28 cellular contexts compared by ENCODE assay signal in the genomic region with DNA sequence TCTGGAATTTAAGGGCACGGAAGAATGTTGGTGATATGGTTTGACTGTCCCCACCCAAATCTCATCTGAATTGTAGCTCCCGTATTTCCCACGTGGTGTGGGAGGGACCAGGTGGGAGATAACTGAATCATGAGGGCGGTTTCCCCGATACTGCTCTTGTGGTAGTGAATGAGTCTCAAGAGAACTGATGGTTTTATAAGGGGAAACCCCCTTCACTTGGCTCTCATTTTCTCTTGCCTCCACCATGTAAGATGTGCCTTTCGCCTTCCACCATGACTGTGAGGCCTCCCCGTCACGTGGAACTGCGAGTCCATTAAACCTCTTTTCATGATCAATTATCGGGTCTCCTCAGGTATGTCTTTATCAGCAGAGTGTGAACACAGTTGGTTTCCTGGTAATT.
"Had no signal": no experiment of that assay in that cellular context is flagged by ENCODE, and none has a peak within 500 bp of the region (broad histone marks: within the 10 kb centered on the region; RNA-seq: fewer than 3 reads in every experiment).

No MANE protein-coding gene starts in this region.

- H3K27ac Mint-ChIP-seq: activated CD4-positive, alpha-beta T cell treated with anti-CD3 and anti-CD28 coated beads, Interleukin-2, amount 10 ng/mL, durations not matched to agents 24 days and 14 days; activated CD8-positive, alpha-beta memory T cell treated with anti-CD3 and anti-CD28 coated beads, Interleukin-2, amount 10 ng/mL, durations not matched to agents 7 days and 5 days; activated naive CD4-positive, alpha-beta T cell treated with anti-CD3 and anti-CD28 coated beads, Interleukin-2, amount 50 U/mL, for 72 hours; activated naive CD8-positive, alpha-beta T cell treated with anti-CD3 and anti-CD28 coated beads, Interleukin-2, amount 50 U/mL, for 24 hours; activated T-cell treated with anti-CD3 and anti-CD28 coated beads, Interleukin-2, amount 50 U/mL, for 24 hours; activated T-helper 1 cell treated with anti-CD3 and anti-CD28 coated beads, Interleukin-12 subunit alpha, Interleukin-12 subunit beta, Interleukin-2, Interleukin-4 antibody, amounts not matched to agents 30 ng/mL and 10 ng/mL and 1 ng/mL, durations not matched to agents 14 hours and 24 hours and 36 hours; brain; T-helper 17 cell; WTC11 had no signal

- H3K4me3 Mint-ChIP-seq: activated CD4-positive, alpha-beta T cell treated with anti-CD3 and anti-CD28 coated beads, Interleukin-2, amount 10 ng/mL, durations not matched to agents 24 days and 14 days; activated CD8-positive, alpha-beta memory T cell treated with anti-CD3 and anti-CD28 coated beads, Interleukin-2, amount 10 ng/mL, durations not matched to agents 7 days and 5 days; activated naive CD8-positive, alpha-beta T cell treated with anti-CD3 and anti-CD28 coated beads, Interleukin-2, amount 50 U/mL, for 24 hours; activated T-cell treated with anti-CD3 and anti-CD28 coated beads, Interleukin-2, amount 50 U/mL, for 24 hours; activated T-helper 1 cell treated with anti-CD3 and anti-CD28 coated beads, Interleukin-12 subunit alpha, Interleukin-12 subunit beta, Interleukin-2, Interleukin-4 antibody, amounts not matched to agents 30 ng/mL and 10 ng/mL and 1 ng/mL, durations not matched to agents 14 hours and 24 hours and 36 hours; brain; central memory CD8-positive, alpha-beta T cell; T-helper 17 cell; WTC11 had no signal

- H3K9me3 Mint-ChIP-seq: activated CD4-positive, alpha-beta T cell treated with anti-CD3 and anti-CD28 coated beads, Interleukin-2, amount 10 ng/mL, durations not matched to agents 24 days and 14 days; activated naive CD4-positive, alpha-beta T cell treated with anti-CD3 and anti-CD28 coated beads, Interleukin-2, amount 50 U/mL, for 72 hours; activated naive CD8-positive, alpha-beta T cell treated with anti-CD3 and anti-CD28 coated beads, Interleukin-2, amount 50 U/mL, for 24 hours; activated T-cell treated with anti-CD3 and anti-CD28 coated beads, Interleukin-2, amount 50 U/mL, for 24 hours; activated T-helper 1 cell treated with anti-CD3 and anti-CD28 coated beads, Interleukin-12 subunit alpha, Interleukin-12 subunit beta, Interleukin-2, Interleukin-4 antibody, amounts not matched to agents 30 ng/mL and 10 ng/mL and 1 ng/mL, durations not matched to agents 14 hours and 24 hours and 36 hours; central memory CD8-positive, alpha-beta T cell had no signal

- FAIRE-seq: astrocyte had no signal

- DNase-seq: activated CD4-positive, alpha-beta T cell treated with anti-CD3 and anti-CD28 coated beads for 1 hour; activated CD4-positive, alpha-beta T cell treated with anti-CD3 and anti-CD28 coated beads, Interleukin-2, amount 10 ng/mL, durations not matched to agents 24 days and 14 days; activated CD4-positive, alpha-beta T cell treated with anti-CD3 and anti-CD28 coated beads, Interleukin-2, amount 50 U/mL, for 48 hours; activated CD8-positive, alpha-beta memory T cell treated with anti-CD3 and anti-CD28 coated beads, Interleukin-2, amount 10 ng/mL, durations not matched to agents 7 days and 5 days; activated effector memory CD4-positive, alpha-beta T cell treated with anti-CD3 and anti-CD28 coated beads, Interleukin-2, amount 50 U/mL, for 16 hours; activated naive CD4-positive, alpha-beta T cell treated with Interleukin-2 at 50 U/mL for 16 hours; activated naive CD8-positive, alpha-beta T cell treated with anti-CD3 and anti-CD28 coated beads, Interleukin-2, amount 50 U/mL, for 24 hours; activated T-cell treated with anti-CD3 and anti-CD28 coated beads, Interleukin-2, amount 50 U/mL, for 24 hours; amniotic stem cell; Karpas-422; MM.1S; NCI-H1105; NCI-H1436; NCI-H1694 treated with DMSO at 0.1 percent for 48 hours; NCI-H2029 treated with DMSO at 0.1 percent for 48 hours; NCI-H446 treated with DMSO at 0.1 percent for 48 hours; NCI-H526; NCI-H774; PC-9; SIG-M5; T-helper 17 cell; T-helper 9 cell had no signal

- H3K4me1 Mint-ChIP-seq: activated CD4-positive, alpha-beta T cell treated with anti-CD3 and anti-CD28 coated beads, Interleukin-2, amount 10 ng/mL, durations not matched to agents 24 days and 14 days; activated CD8-positive, alpha-beta memory T cell treated with anti-CD3 and anti-CD28 coated beads, Interleukin-2, amount 10 ng/mL, durations not matched to agents 7 days and 5 days; brain; central memory CD8-positive, alpha-beta T cell; T-helper 17 cell had no signal

- ATAC-seq: activated CD8-positive, alpha-beta memory T cell treated with anti-CD3 and anti-CD28 coated beads, Interleukin-2, amount 10 ng/mL, durations not matched to agents 7 days and 5 days; activated naive CD4-positive, alpha-beta T cell treated with anti-CD3 and anti-CD28 coated beads, Interleukin-2, amount 50 U/mL, for 72 hours; activated naive CD8-positive, alpha-beta T cell treated with anti-CD3 and anti-CD28 coated beads, Interleukin-2, amount 50 U/mL, for 24 hours; T-helper 17 cell; WTC11 had no signal

- H3K36me3 Mint-ChIP-seq: activated CD8-positive, alpha-beta memory T cell treated with anti-CD3 and anti-CD28 coated beads, Interleukin-2, amount 10 ng/mL, durations not matched to agents 7 days and 5 days; activated naive CD4-positive, alpha-beta T cell treated with anti-CD3 and anti-CD28 coated beads, Interleukin-2, amount 50 U/mL, for 72 hours; brain had no signal

- H3K27me3 Mint-ChIP-seq: activated CD4-positive, alpha-beta T cell treated with anti-CD3 and anti-CD28 coated beads, Interleukin-2, amount 10 ng/mL, durations not matched to agents 24 days and 14 days had no signal
